ENCODE assay signal across 26 cellular contexts in the genomic region with DNA sequence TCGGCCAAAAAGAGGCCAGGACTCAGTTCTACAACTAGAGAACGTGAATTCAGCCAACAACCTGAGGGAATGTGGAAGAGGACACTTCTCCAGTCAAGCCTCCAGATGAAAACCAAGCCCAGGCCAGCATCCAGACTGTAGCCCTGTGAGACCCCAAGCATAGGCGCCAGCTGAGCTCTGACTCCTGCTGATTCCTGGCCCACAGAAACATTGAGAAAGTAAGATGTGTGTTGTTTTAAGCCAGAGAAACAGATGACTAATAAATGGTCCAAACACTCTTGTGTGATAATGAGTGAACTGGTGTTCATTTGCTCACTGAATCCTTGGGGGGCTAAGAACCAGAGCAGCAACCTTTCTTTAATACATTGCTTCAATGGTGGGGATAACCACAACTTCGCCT.
"Had no signal": no experiment of that assay in that cellular context is flagged by ENCODE, and none has a peak within 500 bp of the region (broad histone marks: within the 10 kb centered on the region; RNA-seq: fewer than 3 reads in every experiment).

No MANE protein-coding gene starts in this region.

- H3K9me3 Mint-ChIP-seq: activated naive CD4-positive, alpha-beta T cell treated with anti-CD3 and anti-CD28 coated beads, Interleukin-2, amount 10 ng/mL, durations not matched to agents 7 days and 5 days; nephron; type B pancreatic cell had no signal

- H3K4me3 ChIP-seq: esophagus squamous epithelium, gastrocnemius medialis, pancreas, psoas muscle, right atrium auricular region, thoracic aorta had no signal

- H3K4me1 Mint-ChIP-seq: activated naive CD4-positive, alpha-beta T cell treated with anti-CD3 and anti-CD28 coated beads, Interleukin-2, amount 10 ng/mL, durations not matched to agents 7 days and 5 days had no signal

- H3K27me3 Mint-ChIP-seq: activated naive CD4-positive, alpha-beta T cell treated with anti-CD3 and anti-CD28 coated beads, Interleukin-2, amount 10 ng/mL, durations not matched to agents 7 days and 5 days; type B pancreatic cell had no signal

- ATAC-seq: gastrocnemius medialis, left cardiac atrium, pancreas, psoas muscle had no signal

- H3K4me3 Mint-ChIP-seq: activated naive CD4-positive, alpha-beta T cell treated with anti-CD3 and anti-CD28 coated beads, Interleukin-2, amount 10 ng/mL, durations not matched to agents 7 days and 5 days; nephron; type B pancreatic cell had no signal

- FAIRE-seq: colon, pancreas had no signal

- H3K27me3 ChIP-seq: esophagus squamous epithelium, gastrocnemius medialis, neutrophil, pancreas, right atrium auricular region had no signal

- DNase-seq: activated CD4-positive, alpha-beta T cell treated with anti-CD3 and anti-CD28 coated beads for 4 hours; activated CD4-positive, alpha-beta T cell treated with anti-CD3 and anti-CD28 coated beads, Interleukin-2, amount 50 U/mL, for 48 hours; activated CD4-positive, CD25-positive, alpha-beta regulatory T cell; activated CD8-positive, alpha-beta memory T cell treated with anti-CD3 and anti-CD28 coated beads, Interleukin-2, amount 50 U/mL, for 48 hours; activated effector memory CD4-positive, alpha-beta T cell treated with anti-CD3 and anti-CD28 coated beads, Interleukin-2, amount 50 U/mL, for 16 hours; activated naive CD4-positive, alpha-beta T cell treated with anti-CD3 and anti-CD28 coated beads, Interleukin-2, amount 10 ng/mL, durations not matched to agents 7 days and 5 days; activated T-cell treated with anti-CD3 and anti-CD28 coated beads, Interleukin-2, amount 50 U/mL, for 48 hours; central memory CD4-positive, alpha-beta T cell; effector memory CD4-positive, alpha-beta T cell; esophagus squamous epithelium; gastrocnemius medialis; head of caudate nucleus; islet precursor cell; left cardiac atrium; mesenchymal stem cell; pancreas; psoas muscle; stimulated activated CD4-positive, alpha-beta T cell treated with anti-CD3 and anti-CD28 coated beads, Interleukin-4, amount 100 ng/mL, for 24 hours; stimulated activated naive CD4-positive, alpha-beta T cell treated with Interleukin-2 at 50 U/mL for 16 hours; T1000 had no signal

- H3K9me3 ChIP-seq: esophagus squamous epithelium, gastrocnemius medialis, neutrophil, pancreas, psoas muscle, right atrium auricular region, thoracic aorta had no signal

- H3K4me1 ChIP-seq: gastrocnemius medialis, psoas muscle had no signal

- H3K27ac Mint-ChIP-seq: nephron, type B pancreatic cell had no signal

- H3K36me3 ChIP-seq: gastrocnemius medialis, pancreas had no signal

- H3K27ac ChIP-seq: gastrocnemius medialis, neutrophil, pancreas, psoas muscle, right atrium auricular region, thoracic aorta had no signal
